In genomic region chr17:77445030-77445907, GRCh38 we compare ENCODE assay signal across 8 cellular contexts.
DNase-seq lines count a peak whose midpoint lies in the region; ATAC-seq, FAIRE-seq and TF ChIP-seq lines count a peak whose summit lies in the region.

No MANE protein-coding gene starts in this region.

- ATAC-seq in activated naive CD8-positive, alpha-beta T cell treated with anti-CD3 and anti-CD28 coated beads, Interleukin-2, amount 10 ng/mL, durations not matched to agents 7 days and 5 days (ENCODE audit: low read depth): peak; percentile 61
- no peak for ATAC-seq in HepG2

- H3K4me1 Mint-ChIP-seq in HFFc6 (ENCODE audit: low read depth) (peaks cover 94% of the 10 kb centered on the region), nephron progenitor cell (peaks cover 99% of the 10 kb centered on the region)
- H3K4me1 Mint-ChIP-seq in activated naive CD8-positive, alpha-beta T cell treated with anti-CD3 and anti-CD28 coated beads, Interleukin-2, amount 10 ng/mL, durations not matched to agents 7 days and 5 days: peaks cover 79% of the 10 kb centered on the region

- no peak for TF ChIP-seq CTCF in HFFc6 (IDR thresholded peaks at IDR 0.05)
- no peak for TF ChIP-seq CTCF in HepG2 (CRISPR knock-in tag; IDR thresholded peaks at IDR 0.05)
- TF ChIP-seq CTCF in nephron progenitor cell (IDR thresholded peaks at IDR 0.05): no peak

- peaks cover 30% of the 10 kb centered on the region; the same call in 1 of the 2 replicates for H4K20me1 ChIP-seq in HepG2 (ENCODE audit: insufficient read depth, low read length)

- H3K27ac Mint-ChIP-seq in HFFc6: peak overlapping the region; percentile 81
- H3K27ac Mint-ChIP-seq in activated naive CD8-positive, alpha-beta T cell treated with anti-CD3 and anti-CD28 coated beads, Interleukin-2, amount 10 ng/mL, durations not matched to agents 7 days and 5 days: peak overlapping the region; percentile 90
- H3K27ac Mint-ChIP-seq in nephron progenitor cell: no peak overlapping the region

- peak overlapping the region; percentile 63 for H3K4me3 Mint-ChIP-seq in HFFc6
- peak overlapping the region; percentile 85 for H3K4me3 Mint-ChIP-seq in activated naive CD8-positive, alpha-beta T cell treated with anti-CD3 and anti-CD28 coated beads, Interleukin-2, amount 10 ng/mL, durations not matched to agents 7 days and 5 days
- no peak overlapping the region for H3K4me3 Mint-ChIP-seq in nephron progenitor cell

- no TSS peak for BruUV-seq in HepG2 (replicated peaks; lab: Mats Ljungman, UMichigan)

- WGBS in HepG2 (ENCODE audit: low lambda C conversion rate): 90% methylated on average over 15 of the region's 17 CpGs

- intact Hi-C loops in HepG2 (cut with micrococcal nuclease; ENCODE audit: unreplicated experiment): no loop called here

- DNase-seq in GM04503 (ENCODE audit: low read depth): peak; percentile 70
- DNase-seq in HFFc6: peak; percentile 43
- DNase-seq in RPMI8226: peak; percentile 81
- peak; percentile 84 for DNase-seq in activated naive CD8-positive, alpha-beta T cell treated with anti-CD3 and anti-CD28 coated beads, Interleukin-2, amount 10 ng/mL, durations not matched to agents 7 days and 5 days
- DNase-seq in HepG2 (ENCODE audit: low spot score): no peak
- DNase-seq in stimulated activated CD8-positive, alpha-beta memory T cell treated with anti-CD3 and anti-CD28 coated beads, Interleukin-4, amount 100 ng/mL, for 4 hours (ENCODE audit: low read depth in 2 of 2, low spot score in 1 of 2): peak; percentile 56 to 71
- DNase-seq in nephron progenitor cell: no peak
- no peak for DNase-seq in NCI-H128 (lab: John Stamatoyannopoulos, UW; ENCODE audit: unreplicated experiment)

- no peaks in the 10 kb centered on the region for H3K9me3 ChIP-seq in HepG2 (ENCODE audit: low read length)

- H2AFZ ChIP-seq in HepG2 (ENCODE audit: low read length): no peak overlapping the region

- H3K27me3 Mint-ChIP-seq in HFFc6 (ENCODE audit: insufficient read depth): peaks cover 26% of the 10 kb centered on the region
- no peaks in the 10 kb centered on the region for H3K27me3 Mint-ChIP-seq in activated naive CD8-positive, alpha-beta T cell treated with anti-CD3 and anti-CD28 coated beads, Interleukin-2, amount 10 ng/mL, durations not matched to agents 7 days and 5 days
- peaks cover 4% of the 10 kb centered on the region for H3K27me3 Mint-ChIP-seq in nephron progenitor cell (ENCODE audit: low read depth, poor library complexity)

- H3K4me3 ChIP-seq in HepG2 (replicated peaks in 1 of 3; ENCODE audit: insufficient read depth in 1 of 3, low read depth in 2 of 3, low read length in 3 of 3): no peak overlapping the region

- TF ChIP-seq RAD21 in HepG2 (CRISPR knock-in tag; IDR thresholded peaks at IDR 0.05): no peak

- H3K4me2 ChIP-seq in HepG2 (ENCODE audit: low read depth, low read length): no peak overlapping the region

- POLR2A ChIA-PET in activated naive CD8-positive, alpha-beta T cell treated with anti-CD3 and anti-CD28 coated beads, Interleukin-2, amount 10 ng/mL, durations not matched to agents 7 days and 5 days (lab: Charles Lee): interaction anchor here (0.9 to 14.3 kb wide), 20 partner anchors 6 to 682 kb away, joined by 3 to 241 read pairs (median 5); partner anchors contain the start of gene TNRC6C
- POLR2A ChIA-PET in HepG2 (lab: Yijun Ruan, JAX): interaction anchor here (1.9 kb wide), 1 partner anchor 9 kb away, joined by 12 read pairs; no protein-coding TSS in a partner anchor

- H3K9ac ChIP-seq in HepG2 (ENCODE audit: insufficient read depth, low read depth, low read length): no peak overlapping the region

- in situ Hi-C loops in HepG2 (cut with HindIII; ENCODE audit: extremely low pct_ligation_motif_present, low pct_unique_long_range_greater_than_20kb): no loop called here

- peaks cover 16% of the 10 kb centered on the region for H3K4me1 ChIP-seq in HepG2 (ENCODE audit: insufficient read depth, low read length)

- CTCF ChIA-PET in HepG2 (lab: Yijun Ruan, JAX; ENCODE audit: low intra/inter-chr PET ratio, low total read pairs): no interaction called here

- TF ChIP-seq POLR2A in HepG2 (IDR thresholded peaks at IDR 0.05; ENCODE audit: insufficient read depth in 1 of 2, low read depth in 2 of 2, low read length in 2 of 2): no peak

- H3K79me2 ChIP-seq in HepG2 (ENCODE audit: insufficient read depth, low read length): peaks cover 45% of the 10 kb centered on the region

- no peaks in the 10 kb centered on the region for H3K27me3 ChIP-seq in HepG2 (ENCODE audit: control insufficient read depth in 1 of 2, insufficient read depth in 2 of 2, low read length in 2 of 2)

- FAIRE-seq in HepG2 (lab: Jason Lieb, UNC): no peak

- peaks cover 14 to 44% of the 10 kb centered on the region in 2 experiments for H3K36me3 ChIP-seq in HepG2 (replicated peaks in 1 of 2; ENCODE audit: control insufficient read depth in 1 of 2, insufficient read depth in 2 of 2, low read length in 2 of 2)

- H3K9me3 Mint-ChIP-seq in HFFc6 (no peaks in the 10 kb centered on the region), nephron progenitor cell (no peaks in the 10 kb centered on the region)
- H3K9me3 Mint-ChIP-seq in activated naive CD8-positive, alpha-beta T cell treated with anti-CD3 and anti-CD28 coated beads, Interleukin-2, amount 10 ng/mL, durations not matched to agents 7 days and 5 days: no peaks in the 10 kb centered on the region

- no peak overlapping the region for H3K27ac ChIP-seq in HepG2 (ENCODE audit: extremely low read length, insufficient read depth, low read length)

- TF ChIP-seq EP300 in HepG2 (IDR thresholded peaks at IDR 0.05; ENCODE audit: low read depth in 2 of 2, low read length in 2 of 2) (no peak), HepG2 (CRISPR knock-in tag; IDR thresholded peaks at IDR 0.05; ENCODE audit: borderline replicate concordance) (no peak)

- H3K36me3 Mint-ChIP-seq in HFFc6 (ENCODE audit: low read depth) (peaks cover 4% of the 10 kb centered on the region; the same call in 1 of the 2 replicates), nephron progenitor cell (ENCODE audit: low read depth) (peaks cover 15% of the 10 kb centered on the region)
- H3K36me3 Mint-ChIP-seq in activated naive CD8-positive, alpha-beta T cell treated with anti-CD3 and anti-CD28 coated beads, Interleukin-2, amount 10 ng/mL, durations not matched to agents 7 days and 5 days: peaks cover 14% of the 10 kb centered on the region

TF ChIP-seq in HepG2, 621 proteins besides CTCF, POLR2A, EP300 and RAD21 (continues in another document):
- TF ChIP-seq, protein P1, sequence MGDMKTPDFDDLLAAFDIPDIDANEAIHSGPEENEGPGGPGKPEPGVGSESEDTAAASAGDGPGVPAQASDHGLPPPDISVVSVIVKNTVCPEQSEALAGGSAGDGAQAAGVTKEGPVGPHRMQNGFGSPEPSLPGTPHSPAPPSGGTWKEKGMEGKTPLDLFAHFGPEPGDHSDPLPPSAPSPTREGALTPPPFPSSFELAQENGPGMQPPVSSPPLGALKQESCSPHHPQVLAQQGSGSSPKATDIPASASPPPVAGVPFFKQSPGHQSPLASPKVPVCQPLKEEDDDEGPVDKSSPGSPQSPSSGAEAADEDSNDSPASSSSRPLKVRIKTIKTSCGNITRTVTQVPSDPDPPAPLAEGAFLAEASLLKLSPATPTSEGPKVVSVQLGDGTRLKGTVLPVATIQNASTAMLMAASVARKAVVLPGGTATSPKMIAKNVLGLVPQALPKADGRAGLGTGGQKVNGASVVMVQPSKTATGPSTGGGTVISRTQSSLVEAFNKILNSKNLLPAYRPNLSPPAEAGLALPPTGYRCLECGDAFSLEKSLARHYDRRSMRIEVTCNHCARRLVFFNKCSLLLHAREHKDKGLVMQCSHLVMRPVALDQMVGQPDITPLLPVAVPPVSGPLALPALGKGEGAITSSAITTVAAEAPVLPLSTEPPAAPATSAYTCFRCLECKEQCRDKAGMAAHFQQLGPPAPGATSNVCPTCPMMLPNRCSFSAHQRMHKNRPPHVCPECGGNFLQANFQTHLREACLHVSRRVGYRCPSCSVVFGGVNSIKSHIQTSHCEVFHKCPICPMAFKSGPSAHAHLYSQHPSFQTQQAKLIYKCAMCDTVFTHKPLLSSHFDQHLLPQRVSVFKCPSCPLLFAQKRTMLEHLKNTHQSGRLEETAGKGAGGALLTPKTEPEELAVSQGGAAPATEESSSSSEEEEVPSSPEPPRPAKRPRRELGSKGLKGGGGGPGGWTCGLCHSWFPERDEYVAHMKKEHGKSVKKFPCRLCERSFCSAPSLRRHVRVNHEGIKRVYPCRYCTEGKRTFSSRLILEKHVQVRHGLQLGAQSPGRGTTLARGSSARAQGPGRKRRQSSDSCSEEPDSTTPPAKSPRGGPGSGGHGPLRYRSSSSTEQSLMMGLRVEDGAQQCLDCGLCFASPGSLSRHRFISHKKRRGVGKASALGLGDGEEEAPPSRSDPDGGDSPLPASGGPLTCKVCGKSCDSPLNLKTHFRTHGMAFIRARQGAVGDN (CRISPR knock-in tag; IDR thresholded peaks at IDR 0.05): 0 out of 2 replicates have a peak, but pooled peaks have one; percentile 8
- TF ChIP-seq RBM22 (optimal IDR thresholded peaks at IDR 0.05; ENCODE audit: low read length) (peak; percentile 92), MNT (IDR thresholded peaks at IDR 0.05) (0 out of 2 replicates have a peak, but pooled peaks have one; percentile 6), ARNT2 (CRISPR knock-in tag; IDR thresholded peaks at IDR 0.05; ENCODE audit: low read depth) (no peak), HMG20A (CRISPR knock-in tag; IDR thresholded peaks at IDR 0.05; ENCODE audit: borderline replicate concordance) (no peak), ELF4 (CRISPR knock-in tag; IDR thresholded peaks at IDR 0.05; ENCODE audit: borderline replicate concordance) (no peak), AGO2 (optimal IDR thresholded peaks at IDR 0.05; ENCODE audit: low read depth, low read length) (peak; percentile 72), ZNF333 (CRISPR knock-in tag; IDR thresholded peaks at IDR 0.05; ENCODE audit: borderline replicate concordance) (peak; percentile 37; the same call in 1 of the 2 replicates), NRL (CRISPR knock-in tag; IDR thresholded peaks at IDR 0.05; ENCODE audit: borderline replicate concordance) (0 out of 2 replicates have a peak, but pooled peaks have one; percentile 45), CAMTA2 (CRISPR knock-in tag; IDR thresholded peaks at IDR 0.05; ENCODE audit: borderline replicate concordance) (0 out of 2 replicates have a peak, but pooled peaks have one; percentile 64)

Comparison
In these comparisons a context has a peak if more than half of its experiments do, and no peak if none do; other contexts are left out.
1. DNase-seq: peak in GM04503 (single experiment), HFFc6 (single experiment), RPMI8226 (single experiment), activated naive CD8-positive, alpha-beta T cell treated with anti-CD3 and anti-CD28 coated beads, Interleukin-2, amount 10 ng/mL, durations not matched to agents 7 days and 5 days (single experiment) and stimulated activated CD8-positive, alpha-beta memory T cell treated with anti-CD3 and anti-CD28 coated beads, Interleukin-4, amount 100 ng/mL, for 4 hours (2 of 2); none in HepG2 (single experiment), nephron progenitor cell (single experiment) and NCI-H128 (single experiment).